17 cellular contexts compared by ENCODE assay signal in the genomic region with DNA sequence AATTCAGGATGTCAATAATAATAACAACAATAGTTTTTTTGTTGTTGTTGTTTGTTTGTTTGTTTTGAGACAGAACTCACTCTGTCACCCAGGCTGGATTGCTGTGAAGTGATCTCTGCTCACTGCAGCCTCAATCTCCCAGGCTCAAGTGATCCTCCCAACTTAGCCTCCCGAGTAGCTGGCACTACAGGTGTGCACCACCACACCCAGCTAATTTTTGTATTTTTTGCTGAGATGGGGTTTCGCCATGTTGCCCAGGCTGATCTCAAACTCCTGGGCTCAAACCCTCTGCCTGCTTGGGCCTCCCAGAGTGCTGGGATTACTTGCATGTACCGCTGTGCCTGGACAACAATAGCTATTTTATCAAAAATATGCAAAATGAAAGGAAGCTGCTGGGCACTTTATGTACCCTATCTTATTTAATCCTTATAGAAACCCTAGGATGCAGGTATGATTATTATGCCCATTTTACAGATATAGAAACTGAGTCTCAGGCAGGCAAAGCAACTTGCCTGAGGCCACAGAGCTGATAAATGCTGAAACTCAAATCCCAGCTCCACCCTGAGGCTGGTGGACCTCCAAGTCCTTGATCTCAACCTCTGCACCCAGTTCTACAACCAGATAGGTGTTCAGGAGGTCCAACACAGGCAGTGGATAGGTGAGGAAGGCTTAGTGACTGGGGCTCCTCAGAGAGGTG. TPM values are rescaled to one million over a fixed set of nuclear protein-coding genes. Genes with fewer than 3 reads are reported as not detected.
DNase-seq lines count a peak whose midpoint lies in the region; ATAC-seq, FAIRE-seq and TF ChIP-seq lines count a peak whose summit lies in the region.
"Had no signal": no experiment of that assay in that cellular context is flagged by ENCODE, and none has a peak within 500 bp of the region (broad histone marks: within the 10 kb centered on the region; RNA-seq: fewer than 3 reads in every experiment).

No MANE protein-coding gene starts in this region.

- H3K27me3 ChIP-seq in K562 (ENCODE audit: control insufficient read depth in 2 of 2, insufficient read depth in 2 of 2, low read length in 2 of 2): peaks cover 5 to 9% of the 10 kb centered on the region in 2 experiments; a peak in 3 of 5 replicates

- FAIRE-seq in K562 (lab: Jason Lieb, UNC): no peak
- FAIRE-seq: GM12892, GM19239, H54 had no signal

- TF ChIP-seq EP300 in K562 (IDR thresholded peaks at IDR 0.05; ENCODE audit: low read length): no peak

- ATAC-seq in K562 (no peak), HG03378 (IDR thresholded peaks at IDR 0.05; ENCODE audit: unreplicated experiment) (no peak), GM21447 (IDR thresholded peaks at IDR 0.05; ENCODE audit: unreplicated experiment) (no peak), HG03097 (IDR thresholded peaks at IDR 0.05; ENCODE audit: low FRiP score, unreplicated experiment) (no peak)
- ATAC-seq: CD8-positive, alpha-beta T cell had no signal

- intact Hi-C loops in K562 (cut with micrococcal nuclease): no loop called here

- CTCF ChIA-PET in K562 (lab: Yijun Ruan, JAX; ENCODE audit: low intra/inter-chr PET ratio): interaction anchor here (0.9 kb wide), 1 partner anchor 10 kb away, joined by 3 read pairs; no protein-coding TSS in a partner anchor

- TF ChIP-seq POLR2A in K562 (conservative IDR thresholded peaks at IDR 0.05): no peak

- no peaks in the 10 kb centered on the region for H3K79me2 ChIP-seq in K562 (ENCODE audit: control insufficient read depth, insufficient read depth, low read length)

- H3K4me3 ChIP-seq in K562: no peak overlapping the region
- H3K4me3 ChIP-seq: GM23248 had no signal

- no peaks in the 10 kb centered on the region for H3K9me1 ChIP-seq in K562 (ENCODE audit: control insufficient read depth, insufficient read depth, low read length)

- H2AFZ ChIP-seq in K562 (ENCODE audit: low read depth, low read length): no peak overlapping the region
- H2AFZ ChIP-seq: GM23248 had no signal

- no peak overlapping the region for H3K9ac ChIP-seq in K562 (ENCODE audit: insufficient read depth in 1 of 2, low read depth in 2 of 2, low read length in 2 of 2)
- H3K9ac ChIP-seq: GM23248 had no signal

- H3K36me3 ChIP-seq in K562 (ENCODE audit: control insufficient read depth, insufficient read depth, low read length): no peaks in the 10 kb centered on the region

- WGBS in K562 (ENCODE audit: insufficient coverage, low coverage, missing lambda C conversion rate): 30% methylated on average over 3 of the region's 3 CpGs

- no peaks in the 10 kb centered on the region for H3K9me3 ChIP-seq in K562 (replicated peaks; ENCODE audit: control insufficient read depth, insufficient read depth, low read depth, low read length)
- H3K9me3 ChIP-seq: Caco-2 had no signal

- H3K27ac ChIP-seq in K562 (ENCODE audit: extremely low read depth, low read depth, low read length): no peak overlapping the region
- H3K27ac ChIP-seq in substantia nigra (ENCODE audit: low read depth, low read length, poor library complexity, severe bottlenecking): peak overlapping the region; percentile 49
- H3K27ac ChIP-seq: 22Rv1, GM23248 had no signal

- no TSS peak for BruUV-seq in K562 (replicated peaks; lab: Mats Ljungman, UMichigan)

- no peak for TF ChIP-seq RAD21 in K562 (CRISPR knock-in tag; conservative IDR thresholded peaks at IDR 0.05 in 1 of 2, IDR thresholded peaks at IDR 0.05 in 1 of 2)

- no peak for TF ChIP-seq CTCF in K562 (IDR thresholded peaks at IDR 0.05 in 2 of 3, conservative IDR thresholded peaks at IDR 0.05 in 1 of 3; ENCODE audit: insufficient read depth in 2 of 3, low read depth in 1 of 3, low read length in 3 of 3)

- POLR2A ChIA-PET in K562 (lab: Yijun Ruan, JAX): interaction anchor here (1.1 to 1.5 kb wide), 3 partner anchors 8 to 12 kb away, joined by 4 to 5 read pairs (median 4); no protein-coding TSS in a partner anchor

- H3K4me2 ChIP-seq in K562 (ENCODE audit: insufficient read depth, low read length): no peak overlapping the region

- H3K4me1 ChIP-seq in K562 (replicated peaks in 1 of 2; ENCODE audit: control insufficient read depth in 2 of 2, insufficient read depth in 2 of 2, low read length in 2 of 2): peaks cover 0 to 3% of the 10 kb centered on the region in 2 experiments; a peak in 2 of 5 replicates
- H3K4me1 ChIP-seq: Caco-2 had no signal

- H4K20me1 ChIP-seq in K562 (replicated peaks; ENCODE audit: control insufficient read depth, insufficient read depth, low read length): no peaks in the 10 kb centered on the region

- in situ Hi-C loops in K562 (cut with MboI): no loop called here

- DNase-seq in activated effector memory CD4-positive, alpha-beta T cell treated with anti-CD3 and anti-CD28 coated beads, Interleukin-2, amount 50 U/mL, for 16 hours: peak; percentile 14
- DNase-seq in activated effector memory CD4-positive, alpha-beta T cell treated with Interleukin-2 at 50 U/mL for 16 hours: no peak
- DNase-seq in K562 (ENCODE audit: extremely low read depth in 1 of 4, low spot score in 3 of 4) (no peak), mesenteric fat pad (ENCODE audit: low spot score) (peak; percentile 26), substantia nigra (lab: John Stamatoyannopoulos, UW) (no peak)
- DNase-seq: Caco-2; CD8-positive, alpha-beta T cell; DND-41; GDM1; GM23248 had no signal

TF ChIP-seq in K562, 482 proteins besides CTCF, POLR2A, EP300 and RAD21:
- TF ChIP-seq ADNP (tag; IDR thresholded peaks at IDR 0.05) (peak; percentile 91), RCOR1 (IDR thresholded peaks at IDR 0.05; ENCODE audit: borderline replicate concordance in 1 of 2, low read depth in 2 of 2, low read length in 2 of 2) (peak; percentile 46 to 56; a peak in 2 of 4 replicates), KDM1A (IDR thresholded peaks at IDR 0.05) (peak in 1 of 2 experiments; percentile 65; a peak in 2 of 4 replicates), CHD4 (IDR thresholded peaks at IDR 0.05; ENCODE audit: insufficient read depth, insufficient replicate concordance, low read depth, low read length, poor library complexity, severe bottlenecking) (peak; percentile 85), TRIM24 (IDR thresholded peaks at IDR 0.05) (no peak), HDAC2 (IDR thresholded peaks at IDR 0.05) (0 out of 2 replicates have a peak, but pooled peaks have one; percentile 41), BCOR (IDR thresholded peaks at IDR 0.05) (peak; percentile 92; the same call in 1 of the 2 replicates), RBM25 (IDR thresholded peaks at IDR 0.05; ENCODE audit: low read depth, low read length, severe bottlenecking) (peak; percentile 90), PHTF2 (CRISPR knock-in tag; IDR thresholded peaks at IDR 0.05) (no peak), ILK (tag; IDR thresholded peaks at IDR 0.05; ENCODE audit: borderline replicate concordance, low read depth) (no peak), CBX1 (IDR thresholded peaks at IDR 0.05; ENCODE audit: low read depth) (0 out of 2 replicates have a peak, but pooled peaks have one; percentile 25)

RNA-seq across cellular contexts. Expression of a gene that starts 57.4 kb away (rescaled TPM):
- total RNA-seq in K562 (2011; cell fraction: chromatin; rRNA removed; ENCODE audit: low replicate concordance): 238 and 252 TPM in 2 replicates
- 123 and 132 TPM in 2 replicates for total RNA-seq in K562 (2011; cell fraction: nucleolus; rRNA removed)
- total RNA-seq in K562 (2011; cell fraction: nucleoplasm; rRNA removed): 153 and 182 TPM in 2 replicates
- total RNA-seq in K562 (2014; rRNA removed) (87.7 and 103 TPM in 2 replicates), K562 (2014; rRNA removed; fragmentation: Illumina TruSeq; extraction: Trizol) (93.9 and 99.0 TPM in 2 replicates), K562 (2015; rRNA removed; fragmentation: Illumina TruSeq; extraction: Trizol) (101 and 103 TPM in 2 replicates), K562 (2021) (106 and 113 TPM in 2 replicates), mesenteric fat pad (18.4 TPM)
- polyA plus RNA-seq in K562 (2011; rRNA removed) (44.0 and 44.4 TPM in 2 replicates), K562 (2014; fragmentation: Illumina TruSeq; extraction: Trizol) (152 and 164 TPM in 2 replicates), K562 (2014; fragmentation: Nextera tagmentation; extraction: Ambion mirVana) (10 to 100 TPM; 71.5 to 72.2 TPM), K562 (2014; rRNA removed) (70.6 and 88.0 TPM in 2 replicates)
- polyA plus RNA-seq in K562 (2011; cell fraction: cytosol; rRNA removed): 23.4 and 35.2 TPM in 2 replicates
- polyA plus RNA-seq in K562 (2011; cell fraction: nucleus; rRNA removed): 165 and 227 TPM in 2 replicates
- 58.1 and 83.7 TPM in 2 replicates for polyA plus RNA-seq in K562 (2012)
- 90.7 and 96.2 TPM in 2 replicates for polyA minus RNA-seq in K562 (2011; rRNA and poly(A)+ RNA removed)
- polyA minus RNA-seq in K562 (2011; cell fraction: cytosol; rRNA and poly(A)+ RNA removed): 36.2 and 42.9 TPM in 2 replicates
- 78.6 and 121 TPM in 2 replicates for polyA minus RNA-seq in K562 (2011; cell fraction: nucleus; rRNA and poly(A)+ RNA removed)

RNA-seq across cellular contexts. Expression of a gene that starts 60.0 kb away (rescaled TPM):
- total RNA-seq in K562 (2011; cell fraction: chromatin; rRNA removed; ENCODE audit: low replicate concordance): 0.37 TPM in 1 of 2 replicates, not detected in the other
- total RNA-seq in K562 (2011; cell fraction: nucleolus; rRNA removed): 0.92 and 1.0 TPM in 2 replicates
- total RNA-seq in K562 (2011; cell fraction: nucleoplasm; rRNA removed): 0.51 TPM in 1 of 2 replicates, not detected in the other
- total RNA-seq in K562 (2014; rRNA removed): 0.36 and 0.69 TPM in 2 replicates
- 0.11 TPM in 1 of 2 replicates, not detected in the other for total RNA-seq in K562 (2014; rRNA removed; fragmentation: Illumina TruSeq; extraction: Trizol)
- total RNA-seq in K562 (2015; rRNA removed; fragmentation: Illumina TruSeq; extraction: Trizol): 0.11 TPM in 1 of 2 replicates, not detected in the other
- total RNA-seq in K562 (2021): 0.89 and 1.2 TPM in 2 replicates
- polyA plus RNA-seq in K562 (2011; rRNA removed): 0.07 and 0.17 TPM in 2 replicates
- 0.04 and 1.2 TPM in 2 replicates for polyA plus RNA-seq in K562 (2011; cell fraction: cytosol; rRNA removed)
- polyA plus RNA-seq in K562 (2011; cell fraction: nucleus; rRNA removed): 0.08 and 0.85 TPM in 2 replicates
- polyA plus RNA-seq in K562 (2012): 0.51 and 1.2 TPM in 2 replicates
- polyA plus RNA-seq in K562 (2014; fragmentation: Illumina TruSeq; extraction: Trizol): 0.12 TPM in 1 of 2 replicates, not detected in the other
- not detected for polyA plus RNA-seq in K562 (2014; fragmentation: Nextera tagmentation; extraction: Ambion mirVana)
- 0.23 and 0.48 TPM in 2 replicates for polyA plus RNA-seq in K562 (2014; rRNA removed)
- polyA minus RNA-seq in K562 (2011; rRNA and poly(A)+ RNA removed): not detected in 2 replicates
- polyA minus RNA-seq in K562 (2011; cell fraction: cytosol; rRNA and poly(A)+ RNA removed): not detected in 2 replicates
- polyA minus RNA-seq in K562 (2011; cell fraction: nucleus; rRNA and poly(A)+ RNA removed): 0.44 and 0.54 TPM in 2 replicates
- total RNA-seq in mesenteric fat pad: 20.6 TPM
- total RNA-seq: GM23248 had no signal
- polyA plus RNA-seq: GM23248 had no signal

Comparison
In these comparisons a context has a peak if more than half of its experiments do, and no peak if none do; other contexts are left out.
1. DNase-seq: peak in activated effector memory CD4-positive, alpha-beta T cell treated with anti-CD3 and anti-CD28 coated beads, Interleukin-2, amount 50 U/mL, for 16 hours (single experiment) and mesenteric fat pad (single experiment); none in activated effector memory CD4-positive, alpha-beta T cell treated with Interleukin-2 at 50 U/mL for 16 hours (single experiment), K562 (0 of 4) and substantia nigra (0 of 49).